ENCODE assay signal across 27 cellular contexts in genomic region chr12:85392508-85392907, GRCh38.
"Had no signal": no experiment of that assay in that cellular context is flagged by ENCODE, and none has a peak within 500 bp of the region (broad histone marks: within the 10 kb centered on the region; RNA-seq: fewer than 3 reads in every experiment).

No MANE protein-coding gene starts in this region.

- DNase-seq: occipital lobe; ovary; posterior cingulate gyrus; psoas muscle; right cardiac atrium; right lobe of liver; sigmoid colon; small intestine; stimulated activated CD4-positive, alpha-beta T cell treated with anti-CD3 and anti-CD28 coated beads, Interleukin-15, amount 100 ng/mL, for 24 hours; stimulated activated CD4-positive, alpha-beta T cell treated with anti-CD3 and anti-CD28 coated beads, Interleukin-2, amount 100 ng/mL, for 24 hours; stimulated activated CD4-positive, alpha-beta T cell treated with anti-CD3 and anti-CD28 coated beads, Interleukin-2, amount 100 ng/mL, for 48 hours; stimulated activated CD4-positive, alpha-beta T cell treated with anti-CD3 and anti-CD28 coated beads, Interleukin-4, amount 100 ng/mL, for 24 hours; stimulated activated naive B cell treated with anti-CD40 and anti-IgM and Interleukin-4, amounts not matched to agents 10 μg/mL and 1 μg/mL and 100 μg/mL, for 72 hours; stimulated activated naive CD4-positive, alpha-beta T cell treated with Interleukin-2 at 50 U/mL for 16 hours; stomach; thyroid gland; trophoblast cell; upper lobe of left lung had no signal

- H3K4me1 ChIP-seq: parathyroid adenoma, psoas muscle, right lobe of liver, sigmoid colon, stomach, thyroid gland, tibial nerve, upper lobe of left lung, vagina had no signal

- H3K4me3 Mint-ChIP-seq: nephron; neural progenitor cell; stimulated activated effector memory CD8-positive, alpha-beta T cell treated with anti-CD3 and anti-CD28 coated beads, Interleukin-12 subunit alpha, Interleukin-12 subunit beta, amount 100 ng/mL, for 72 hours; stimulated activated naive B cell treated with anti-CD40 and anti-IgM and Interleukin-4, amounts not matched to agents 10 μg/mL and 1 μg/mL and 100 μg/mL, for 72 hours; stimulated activated naive CD8-positive, alpha-beta T cell treated with anti-CD3 and anti-CD28 coated beads, Interleukin-15, Interleukin-2, amounts not matched to agents 100 ng/mL and 50 ng/mL, for 24 hours had no signal

- H3K9ac ChIP-seq: neural progenitor cell, parathyroid adenoma had no signal

- H3K79me2 ChIP-seq: parathyroid adenoma had no signal

- H3K4me2 ChIP-seq: neural progenitor cell had no signal

- H3K9me3 ChIP-seq: ovary, psoas muscle, right lobe of liver, sigmoid colon, stomach, thoracic aorta, thyroid gland, tibial nerve, upper lobe of left lung, vagina had no signal

- H3K27ac ChIP-seq: neural progenitor cell, ovary, parathyroid adenoma, psoas muscle, right lobe of liver, sigmoid colon, stomach, thoracic aorta, thyroid gland, tibial nerve, upper lobe of left lung, vagina had no signal

- H3K4me3 ChIP-seq: neural progenitor cell, ovary, psoas muscle, right lobe of liver, sigmoid colon, stomach, thoracic aorta, thyroid gland, tibial nerve, upper lobe of left lung, vagina had no signal

- H3K27ac Mint-ChIP-seq: neural progenitor cell; progenitor cell of endocrine pancreas; stimulated activated effector memory CD8-positive, alpha-beta T cell treated with anti-CD3 and anti-CD28 coated beads, Interleukin-12 subunit alpha, Interleukin-12 subunit beta, amount 100 ng/mL, for 72 hours; stimulated activated naive B cell treated with anti-CD40 and anti-IgM and Interleukin-4, amounts not matched to agents 10 μg/mL and 1 μg/mL and 100 μg/mL, for 72 hours; stimulated activated naive CD8-positive, alpha-beta T cell treated with anti-CD3 and anti-CD28 coated beads, Interleukin-15, Interleukin-2, amounts not matched to agents 100 ng/mL and 50 ng/mL, for 24 hours had no signal

- H3K36me3 ChIP-seq: neural progenitor cell, ovary, right lobe of liver, sigmoid colon, stomach, thoracic aorta, thyroid gland, tibial nerve, upper lobe of left lung, vagina had no signal

- H3K36me3 Mint-ChIP-seq: neural progenitor cell; stimulated activated effector memory CD8-positive, alpha-beta T cell treated with anti-CD3 and anti-CD28 coated beads, Interleukin-12 subunit alpha, Interleukin-12 subunit beta, amount 100 ng/mL, for 72 hours; stimulated activated naive B cell treated with anti-CD40 and anti-IgM and Interleukin-4, amounts not matched to agents 10 μg/mL and 1 μg/mL and 100 μg/mL, for 72 hours had no signal

- H3K4me1 Mint-ChIP-seq: stimulated activated effector memory CD8-positive, alpha-beta T cell treated with anti-CD3 and anti-CD28 coated beads, Interleukin-12 subunit alpha, Interleukin-12 subunit beta, amount 100 ng/mL, for 72 hours; stimulated activated naive B cell treated with anti-CD40 and anti-IgM and Interleukin-4, amounts not matched to agents 10 μg/mL and 1 μg/mL and 100 μg/mL, for 72 hours had no signal

- H3K27me3 ChIP-seq: neural progenitor cell, ovary, right lobe of liver, sigmoid colon, stomach, thyroid gland, tibial nerve, upper lobe of left lung, vagina had no signal

- H3K27me3 Mint-ChIP-seq: stimulated activated naive B cell treated with anti-CD40 and anti-IgM and Interleukin-4, amounts not matched to agents 10 μg/mL and 1 μg/mL and 100 μg/mL, for 72 hours; stimulated activated naive CD8-positive, alpha-beta T cell treated with anti-CD3 and anti-CD28 coated beads, Interleukin-15, Interleukin-2, amounts not matched to agents 100 ng/mL and 50 ng/mL, for 24 hours had no signal

- H3K9me3 Mint-ChIP-seq: nephron; neural progenitor cell; stimulated activated naive B cell treated with anti-CD40 and anti-IgM and Interleukin-4, amounts not matched to agents 10 μg/mL and 1 μg/mL and 100 μg/mL, for 72 hours; stimulated activated naive CD8-positive, alpha-beta T cell treated with anti-CD3 and anti-CD28 coated beads, Interleukin-15, Interleukin-2, amounts not matched to agents 100 ng/mL and 50 ng/mL, for 24 hours had no signal

- H2AFZ ChIP-seq: neural progenitor cell, parathyroid adenoma had no signal

- ATAC-seq: psoas muscle; right cardiac atrium; right lobe of liver; stimulated activated effector memory CD8-positive, alpha-beta T cell treated with anti-CD3 and anti-CD28 coated beads, Interleukin-12 subunit alpha, Interleukin-12 subunit beta, amount 100 ng/mL, for 72 hours; stimulated activated naive B cell treated with anti-CD40 and anti-IgM and Interleukin-4, amounts not matched to agents 10 μg/mL and 1 μg/mL and 100 μg/mL, for 72 hours had no signal
